Comparison of ENCODE assay signal across 28 cellular contexts in genomic region chr22:40041738-40042137, GRCh38. TPM values are rescaled to one million over a fixed set of nuclear protein-coding genes. Genes with fewer than 3 reads are reported as not detected.
A peak's percentile ranks its signal among the peaks of the same experiment; 100 is the strongest.
DNase-seq lines count a peak whose midpoint lies in the region; ATAC-seq and TF ChIP-seq lines count a peak whose summit lies in the region.
"Had no signal": no experiment of that assay in that cellular context is flagged by ENCODE, and none has a peak within 500 bp of the region (broad histone marks: within the 10 kb centered on the region; RNA-seq: fewer than 3 reads in every experiment).

No MANE protein-coding gene starts in this region.

- H3K4me3 ChIP-seq in RWPE2 (ENCODE audit: severe bottlenecking) (no peak overlapping the region), tibial nerve (no peak overlapping the region)
- H3K4me3 ChIP-seq: GM23338, heart left ventricle, Peyer's patch, testis had no signal

- H3K27ac ChIP-seq in RWPE2 (ENCODE audit: poor library complexity, severe bottlenecking) (peak overlapping the region; percentile 49), layer of hippocampus (ENCODE audit: low read depth, low read length) (peak overlapping the region; percentile 60), tibial nerve (peak overlapping the region; percentile 80 to 99 (median 89))

- WGBS in tibial nerve, 2 donors, result 84 to 85% methylated on average over 4 of the region's 4 CpGs

- peaks cover 18% of the 10 kb centered on the region for H3K27me3 Mint-ChIP-seq in T-helper 1 cell treated with Interleukin-12 subunit alpha and Interleukin-12 subunit beta and Interleukin-4 antibody, amounts not matched to agents 30 μg/mL and 1 μg/mL, for 36 hours (ENCODE audit: low read depth)

- no peak for TF ChIP-seq CTCF in RWPE2 (IDR thresholded peaks at IDR 0.05; ENCODE audit: poor library complexity, severe bottlenecking)
- TF ChIP-seq CTCF in tibial nerve (IDR thresholded peaks at IDR 0.05), result no peak

- H3K36me3 Mint-ChIP-seq in T-helper 1 cell treated with Interleukin-12 subunit alpha and Interleukin-12 subunit beta and Interleukin-4 antibody, amounts not matched to agents 30 μg/mL and 1 μg/mL, for 36 hours (ENCODE audit: low read depth), result peaks cover 2% of the 10 kb centered on the region
- H3K36me3 Mint-ChIP-seq: activated CD8-positive, alpha-beta memory T cell treated with anti-CD3 and anti-CD28 coated beads, Interleukin-2, amount 10 ng/mL, durations not matched to agents 7 days and 5 days; activated naive CD4-positive, alpha-beta T cell treated with anti-CD3 and anti-CD28 coated beads, Interleukin-2, amount 50 U/mL, for 72 hours; naive thymus-derived CD8-positive, alpha-beta T cell; WTC11 had no signal

- ATAC-seq in RWPE2 (ENCODE audit: low read depth) (no peak), GM21786 (IDR thresholded peaks at IDR 0.05; ENCODE audit: unreplicated experiment) (no peak)
- ATAC-seq: activated CD8-positive, alpha-beta memory T cell treated with anti-CD3 and anti-CD28 coated beads, Interleukin-2, amount 10 ng/mL, durations not matched to agents 7 days and 5 days; activated naive CD4-positive, alpha-beta T cell treated with anti-CD3 and anti-CD28 coated beads, Interleukin-2, amount 50 U/mL, for 72 hours; GM23338; heart left ventricle; naive thymus-derived CD8-positive, alpha-beta T cell; stimulated activated naive B cell treated with anti-CD40 and anti-IgM and Interleukin-4, amounts not matched to agents 10 μg/mL and 1 μg/mL and 100 μg/mL, for 72 hours; WTC11 had no signal

- no peak for TF ChIP-seq EP300 in tibial nerve (IDR thresholded peaks at IDR 0.05)

- H3K27ac Mint-ChIP-seq in T-helper 1 cell treated with Interleukin-12 subunit alpha and Interleukin-12 subunit beta and Interleukin-4 antibody, amounts not matched to agents 30 μg/mL and 1 μg/mL, for 36 hours, result peak overlapping the region; percentile 14
- H3K27ac Mint-ChIP-seq: activated CD8-positive, alpha-beta memory T cell treated with anti-CD3 and anti-CD28 coated beads, Interleukin-2, amount 10 ng/mL, durations not matched to agents 7 days and 5 days; GM23338; stimulated activated naive B cell treated with anti-CD40 and anti-IgM and Interleukin-4, amounts not matched to agents 10 μg/mL and 1 μg/mL and 100 μg/mL, for 72 hours; WTC11 had no signal

- TF ChIP-seq POLR2A in tibial nerve (IDR thresholded peaks at IDR 0.05), result no peak

- peaks cover 9% of the 10 kb centered on the region for H3K4me1 Mint-ChIP-seq in T-helper 1 cell treated with Interleukin-12 subunit alpha and Interleukin-12 subunit beta and Interleukin-4 antibody, amounts not matched to agents 30 μg/mL and 1 μg/mL, for 36 hours (ENCODE audit: low read depth)

- H3K36me3 ChIP-seq in RWPE2 (ENCODE audit: low read depth), result no peaks in the 10 kb centered on the region
- H3K36me3 ChIP-seq in tibial nerve, result no peaks in the 10 kb centered on the region
- H3K36me3 ChIP-seq: heart left ventricle, Peyer's patch had no signal

- H3K9me3 ChIP-seq in RWPE2 (ENCODE audit: severe bottlenecking), result no peaks in the 10 kb centered on the region
- no peaks in the 10 kb centered on the region for H3K9me3 ChIP-seq in tibial nerve
- H3K9me3 ChIP-seq: Caco-2, heart left ventricle, Peyer's patch, testis had no signal

- H3K4me3 Mint-ChIP-seq in T-helper 1 cell treated with Interleukin-12 subunit alpha and Interleukin-12 subunit beta and Interleukin-4 antibody, amounts not matched to agents 30 μg/mL and 1 μg/mL, for 36 hours, result no peak overlapping the region
- H3K4me3 Mint-ChIP-seq: activated CD8-positive, alpha-beta memory T cell treated with anti-CD3 and anti-CD28 coated beads, Interleukin-2, amount 10 ng/mL, durations not matched to agents 7 days and 5 days; GM23338; stimulated activated naive B cell treated with anti-CD40 and anti-IgM and Interleukin-4, amounts not matched to agents 10 μg/mL and 1 μg/mL and 100 μg/mL, for 72 hours; WTC11 had no signal

- peaks cover 19% of the 10 kb centered on the region for H3K4me1 ChIP-seq in RWPE2 (ENCODE audit: insufficient read depth, poor library complexity, severe bottlenecking)
- peaks cover 2 to 57% (median 46%) of the 10 kb centered on the region in 4 donors for H3K4me1 ChIP-seq in tibial nerve
- H3K4me1 ChIP-seq: Caco-2 had no signal

- DNase-seq in T-helper 1 cell, result no peak
- no peak for DNase-seq in RWPE2 (ENCODE audit: low spot score)
- no peak for DNase-seq in tibial nerve (ENCODE audit: low spot score in 2 of 2)
- no peak for DNase-seq in NCI-H1092 treated with DMSO at 0.1 percent for 48 hours (lab: John Stamatoyannopoulos, UW)
- no peak for DNase-seq in NCI-H1048 (lab: John Stamatoyannopoulos, UW)
- DNase-seq: activated CD4-positive, alpha-beta T cell treated with anti-CD3 and anti-CD28 coated beads, Interleukin-2, amount 50 U/mL, for 1 hour; activated CD8-positive, alpha-beta memory T cell treated with anti-CD3 and anti-CD28 coated beads, Interleukin-2, amount 10 ng/mL, durations not matched to agents 7 days and 5 days; aorta; Caco-2; central memory CD4-positive, alpha-beta T cell; heart left ventricle; naive thymus-derived CD8-positive, alpha-beta T cell; NCI-H2171; NCI-H526 treated with DMSO at 0.1 percent for 48 hours; stimulated activated CD4-positive, alpha-beta T cell treated with anti-CD3 and anti-CD28 coated beads, Interleukin-4, amount 100 ng/mL, for 1 hour; stimulated activated naive B cell treated with anti-CD40 and anti-IgM and Interleukin-4, amounts not matched to agents 10 μg/mL and 1 μg/mL and 100 μg/mL, for 72 hours had no signal

- no peaks in the 10 kb centered on the region for H3K9me3 Mint-ChIP-seq in T-helper 1 cell treated with Interleukin-12 subunit alpha and Interleukin-12 subunit beta and Interleukin-4 antibody, amounts not matched to agents 30 μg/mL and 1 μg/mL, for 36 hours
- H3K9me3 Mint-ChIP-seq: activated naive CD4-positive, alpha-beta T cell treated with anti-CD3 and anti-CD28 coated beads, Interleukin-2, amount 50 U/mL, for 72 hours; GM23338; naive thymus-derived CD8-positive, alpha-beta T cell; stimulated activated naive B cell treated with anti-CD40 and anti-IgM and Interleukin-4, amounts not matched to agents 10 μg/mL and 1 μg/mL and 100 μg/mL, for 72 hours; WTC11 had no signal

- H3K27me3 ChIP-seq in RWPE2 (ENCODE audit: insufficient read depth, poor library complexity, severe bottlenecking) (no peaks in the 10 kb centered on the region), layer of hippocampus (ENCODE audit: control insufficient read depth, insufficient read depth, low read length) (no peaks in the 10 kb centered on the region), tibial nerve (no peaks in the 10 kb centered on the region)
- H3K27me3 ChIP-seq: Peyer's patch, testis had no signal

RNA-seq across cellular contexts. Expression of gene FAM83F, which starts 47.0 kb away (rescaled TPM):
- total RNA-seq in tibial nerve, result 10 to 100 TPM in 2 of 4 donors, 1 to 10 TPM in 2; 8.2 to 11.2 (median 9.8) TPM
- total RNA-seq: A172; activated CD8-positive, alpha-beta memory T cell treated with anti-CD3 and anti-CD28 coated beads, Interleukin-2, amount 10 ng/mL, durations not matched to agents 7 days and 5 days; dermis microvascular lymphatic vessel endothelial cell; endothelial cell of umbilical vein; osteoblast had no signal
